8 cellular contexts compared by ENCODE assay signal in genomic region chr1:2205191-2205952, GRCh38. TPM values are rescaled to one million over a fixed set of nuclear protein-coding genes. Genes with fewer than 3 reads are reported as not detected.
DNase-seq lines count a peak whose midpoint lies in the region; ATAC-seq and TF ChIP-seq lines count a peak whose summit lies in the region.

No MANE protein-coding gene starts in this region.

- H3K4me1 ChIP-seq in esophagus squamous epithelium: peaks cover 44 to 83% (median 64%) of the 10 kb centered on the region in 3 donors

- no peaks in the 10 kb centered on the region for H3K9me3 Mint-ChIP-seq in activated T-cell treated with anti-CD3 and anti-CD28 coated beads, Interleukin-2, amount 50 U/mL, for 24 hours
- peaks cover 0 to 1% (median 0%) of the 10 kb centered on the region in 7 donors for H3K9me3 Mint-ChIP-seq in naive B cell
- no peaks in the 10 kb centered on the region for H3K9me3 Mint-ChIP-seq in stimulated activated naive CD8-positive, alpha-beta T cell treated with anti-CD3 and anti-CD28 coated beads, Interleukin-15, Interleukin-2, amounts not matched to agents 100 ng/mL and 50 ng/mL, for 24 hours

- peaks cover 5% of the 10 kb centered on the region for H3K4me1 Mint-ChIP-seq in activated T-cell treated with anti-CD3 and anti-CD28 coated beads, Interleukin-2, amount 50 U/mL, for 24 hours (ENCODE audit: low read depth)
- H3K4me1 Mint-ChIP-seq in naive B cell: peaks cover 15 to 35% (median 22%) of the 10 kb centered on the region in 3 donors
- peaks cover 8% of the 10 kb centered on the region for H3K4me1 Mint-ChIP-seq in stimulated activated naive CD8-positive, alpha-beta T cell treated with anti-CD3 and anti-CD28 coated beads, Interleukin-15, Interleukin-2, amounts not matched to agents 100 ng/mL and 50 ng/mL, for 24 hours (ENCODE audit: low read depth)

- H3K9me3 ChIP-seq in AG04450 (ENCODE audit: control insufficient read depth, insufficient read depth, low read length): no peaks in the 10 kb centered on the region; the same call in 1 of the 2 replicates
- no peaks in the 10 kb centered on the region for H3K9me3 ChIP-seq in esophagus squamous epithelium

- WGBS in esophagus squamous epithelium, 2 donors: 27% methylated on average over 2 of the region's 84 CpGs; no CpG with 5 or more reads in 1 of the 2 donors

- H3K27me3 ChIP-seq in AG04450 (ENCODE audit: control insufficient read depth, insufficient read depth, low read length) (no peaks in the 10 kb centered on the region), esophagus squamous epithelium (no peaks in the 10 kb centered on the region)

- no peak overlapping the region for H3K27ac Mint-ChIP-seq in activated T-cell treated with anti-CD3 and anti-CD28 coated beads, Interleukin-2, amount 50 U/mL, for 24 hours
- H3K27ac Mint-ChIP-seq in naive B cell: peak overlapping the region in 3 of 6 donors; percentile 59 to 89 (median 86)
- H3K27ac Mint-ChIP-seq in stimulated activated naive CD8-positive, alpha-beta T cell treated with anti-CD3 and anti-CD28 coated beads, Interleukin-15, Interleukin-2, amounts not matched to agents 100 ng/mL and 50 ng/mL, for 24 hours: no peak overlapping the region

- H3K4me3 Mint-ChIP-seq in activated T-cell treated with anti-CD3 and anti-CD28 coated beads, Interleukin-2, amount 50 U/mL, for 24 hours: peak overlapping the region; percentile 46
- H3K4me3 Mint-ChIP-seq in naive B cell: peak overlapping the region; percentile 38 to 85 (median 68)
- H3K4me3 Mint-ChIP-seq in stimulated activated naive CD8-positive, alpha-beta T cell treated with anti-CD3 and anti-CD28 coated beads, Interleukin-15, Interleukin-2, amounts not matched to agents 100 ng/mL and 50 ng/mL, for 24 hours: peak overlapping the region; percentile 47

- DNase-seq in AG04450 (ENCODE audit: low read depth, low spot score): peak; percentile 81
- DNase-seq in NOMO-1 treated with dmso at 0.1 percent for 144 hours (lab: John Stamatoyannopoulos, UW; ENCODE audit: unreplicated experiment): peak; percentile 69
- DNase-seq in activated T-cell treated with anti-CD3 and anti-CD28 coated beads, Interleukin-2, amount 50 U/mL, for 24 hours: peak; percentile 92
- DNase-seq in esophagus squamous epithelium (lab: John Stamatoyannopoulos, UW): peak; percentile 92
- DNase-seq in naive B cell: peak; percentile 92

- TF ChIP-seq POLR2A in esophagus squamous epithelium (IDR thresholded peaks at IDR 0.05): peak in 2 of 4 donors; percentile 29 to 63

- H3K36me3 Mint-ChIP-seq in activated T-cell treated with anti-CD3 and anti-CD28 coated beads, Interleukin-2, amount 50 U/mL, for 24 hours (ENCODE audit: low read depth): no peaks in the 10 kb centered on the region
- no peaks in the 10 kb centered on the region for H3K36me3 Mint-ChIP-seq in naive B cell
- no peaks in the 10 kb centered on the region for H3K36me3 Mint-ChIP-seq in stimulated activated naive CD8-positive, alpha-beta T cell treated with anti-CD3 and anti-CD28 coated beads, Interleukin-15, Interleukin-2, amounts not matched to agents 100 ng/mL and 50 ng/mL, for 24 hours (ENCODE audit: low read depth)

- no peaks in the 10 kb centered on the region for H3K36me3 ChIP-seq in esophagus squamous epithelium

- ATAC-seq in GM18909 (IDR thresholded peaks at IDR 0.05; ENCODE audit: poor library complexity, unreplicated experiment): peak; percentile 65
- ATAC-seq in HG03196 (IDR thresholded peaks at IDR 0.05; ENCODE audit: unreplicated experiment): peak; percentile 62
- ATAC-seq in naive B cell (ENCODE audit: low read depth in 2 of 2): peak; percentile 83 to 86

- TF ChIP-seq CTCF in AG04450 (IDR thresholded peaks at IDR 0.05; ENCODE audit: low read depth, low read length) (no peak), esophagus squamous epithelium (IDR thresholded peaks at IDR 0.05) (peak in 2 of 6 experiments; percentile 6 to 15)

- CTCF ChIA-PET in AG04450 (lab: Charles Lee): interaction anchor here (2.1 to 2.5 kb wide), 2 partner anchors 10 to 176 kb away, joined by 15 to 22 read pairs; partner anchors contain the start of gene FAAP20

- H3K27me3 Mint-ChIP-seq in activated T-cell treated with anti-CD3 and anti-CD28 coated beads, Interleukin-2, amount 50 U/mL, for 24 hours: no peaks in the 10 kb centered on the region
- H3K27me3 Mint-ChIP-seq in naive B cell: no peaks in the 10 kb centered on the region
- no peaks in the 10 kb centered on the region for H3K27me3 Mint-ChIP-seq in stimulated activated naive CD8-positive, alpha-beta T cell treated with anti-CD3 and anti-CD28 coated beads, Interleukin-15, Interleukin-2, amounts not matched to agents 100 ng/mL and 50 ng/mL, for 24 hours

- POLR2A ChIA-PET in AG04450 (lab: Yijun Ruan, JAX): interaction anchor here (0.5 to 1.5 kb wide), 6 partner anchors 8 to 321 kb away, joined by 3 to 10 read pairs (median 4); partner anchors contain the start of genes FAAP20, MORN1, PANK4 and RER1

- intact Hi-C loops in esophagus squamous epithelium (cut with DNase I): no loop called here

- no peak overlapping the region for H3K27ac ChIP-seq in AG04450 (ENCODE audit: low read depth, low read length)
- peak overlapping the region; percentile 73 to 91 (median 90) for H3K27ac ChIP-seq in esophagus squamous epithelium

- H3K4me3 ChIP-seq in AG04450 (ENCODE audit: low read depth, low read length) (peak overlapping the region; percentile 50), esophagus squamous epithelium (peak overlapping the region; percentile 30 to 68 (median 52))

RNA-seq across cellular contexts. Expression of gene FAAP20, which starts 10.8 kb away (rescaled TPM):
- polyA plus RNA-seq in AG04450 (2011; rRNA removed): 9.7 and 12.6 TPM in 2 replicates
- 4.9 and 5.7 TPM in 2 replicates for polyA minus RNA-seq in AG04450 (2011; rRNA and poly(A)+ RNA removed)
- total RNA-seq in esophagus squamous epithelium: 10 to 100 TPM in 3 of 4 donors, 1 to 10 TPM in 1; 8.6 to 22.5 (median 18.1) TPM
- 10 to 100 TPM; 67.1 to 90.7 (median 77.7) TPM for polyA plus RNA-seq in naive B cell (ENCODE audit: low read depth in 6 of 6)

RNA-seq across cellular contexts. Expression of gene SKI, which starts 22.7 kb away (rescaled TPM):
- polyA plus RNA-seq in AG04450 (2011; rRNA removed) (6.7 and 9.0 TPM in 2 replicates), naive B cell (ENCODE audit: low read depth in 6 of 6) (1 to 10 TPM in 1 of 6 donors, under 1 TPM in 4, not detected in 1; 0.26 to 1.3 (median 0.52) TPM)
- polyA minus RNA-seq in AG04450 (2011; rRNA and poly(A)+ RNA removed): 6.7 and 9.0 TPM in 2 replicates
- 10 to 100 TPM; 18.2 to 38.8 (median 25.2) TPM for total RNA-seq in esophagus squamous epithelium
